Comparison of ENCODE assay signal across 8 cellular contexts in the genomic region with DNA sequence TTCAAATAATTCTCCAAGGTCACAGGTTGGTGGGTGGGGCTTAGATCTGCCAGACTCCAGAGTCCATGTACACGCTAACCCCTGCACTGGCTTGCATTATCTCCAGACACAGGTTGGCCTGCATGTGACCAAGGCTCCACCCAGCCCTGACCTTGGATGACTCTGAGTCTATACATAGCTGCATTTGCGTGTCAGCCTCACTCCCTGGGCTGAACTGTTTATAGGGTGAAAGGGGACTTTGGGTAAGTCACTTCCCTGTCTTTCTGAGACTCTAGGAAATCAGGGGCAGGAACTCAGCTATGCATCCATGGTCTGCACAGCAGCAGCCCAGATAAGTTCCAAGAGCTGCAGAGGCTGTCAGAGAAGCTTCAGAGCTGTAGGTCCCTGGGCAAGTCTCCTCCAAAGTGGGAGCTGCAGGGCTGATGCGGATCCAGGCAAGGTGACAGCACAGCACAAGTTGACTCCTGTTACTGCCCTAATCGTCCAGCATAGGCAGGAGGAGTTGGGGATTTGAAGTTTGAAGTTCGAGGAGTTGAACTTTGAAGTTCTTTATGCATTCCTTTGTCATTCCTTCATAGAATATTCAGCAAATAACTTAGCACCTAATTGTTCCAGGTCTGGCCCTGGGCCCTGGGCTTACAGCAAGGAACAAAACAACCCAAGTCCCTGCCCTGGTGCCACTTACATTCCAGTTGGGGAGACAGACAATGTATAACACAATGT.
A peak's percentile ranks its signal among the peaks of the same experiment; 100 is the strongest.
DNase-seq lines count a peak whose midpoint lies in the region; ATAC-seq and TF ChIP-seq lines count a peak whose summit lies in the region.

No MANE protein-coding gene starts in this region.

- peak; percentile 43 for ATAC-seq in GM18511 (IDR thresholded peaks at IDR 0.05; ENCODE audit: unreplicated experiment)
- peak; percentile 34 for ATAC-seq in HG02884 (IDR thresholded peaks at IDR 0.05; ENCODE audit: unreplicated experiment)
- peak; percentile 72 for ATAC-seq in stimulated activated memory B cell treated with anti-CD40 and anti-IgM and Interleukin-4, amounts not matched to agents 10 μg/mL and 1 μg/mL and 100 μg/mL, for 72 hours

- H3K36me3 Mint-ChIP-seq in stimulated activated memory B cell treated with anti-CD40 and anti-IgM and Interleukin-4, amounts not matched to agents 10 μg/mL and 1 μg/mL and 100 μg/mL, for 72 hours: peaks cover 14% of the 10 kb centered on the region

- POLR2A ChIA-PET in RWPE1 (lab: Yijun Ruan, JAX; ENCODE audit: low non-redundant PET): no interaction called here

- CTCF ChIA-PET in RWPE1 (lab: Yijun Ruan, JAX): interaction anchor here (0.7 to 1.1 kb wide), 3 partner anchors 29 to 41 kb away, joined by 3 to 4 read pairs (median 4); no protein-coding TSS in a partner anchor

- no peaks in the 10 kb centered on the region for H3K27me3 Mint-ChIP-seq in stimulated activated memory B cell treated with anti-CD40 and anti-IgM and Interleukin-4, amounts not matched to agents 10 μg/mL and 1 μg/mL and 100 μg/mL, for 72 hours

- H3K4me1 Mint-ChIP-seq in stimulated activated memory B cell treated with anti-CD40 and anti-IgM and Interleukin-4, amounts not matched to agents 10 μg/mL and 1 μg/mL and 100 μg/mL, for 72 hours: peaks cover 99% of the 10 kb centered on the region

- peak overlapping the region; percentile 85 for H3K27ac ChIP-seq in RWPE1

- no peaks in the 10 kb centered on the region for H3K9me3 Mint-ChIP-seq in stimulated activated memory B cell treated with anti-CD40 and anti-IgM and Interleukin-4, amounts not matched to agents 10 μg/mL and 1 μg/mL and 100 μg/mL, for 72 hours

- H3K4me3 Mint-ChIP-seq in stimulated activated memory B cell treated with anti-CD40 and anti-IgM and Interleukin-4, amounts not matched to agents 10 μg/mL and 1 μg/mL and 100 μg/mL, for 72 hours: peak overlapping the region; percentile 54

- H3K4me3 ChIP-seq in fibroblast of mammary gland (ENCODE audit: control insufficient read depth, low read depth, low read length): no peak overlapping the region

- no peak for TF ChIP-seq CTCF in RWPE1 (conservative IDR thresholded peaks at IDR 0.05; ENCODE audit: low read depth)
- TF ChIP-seq CTCF in fibroblast of mammary gland (conservative IDR thresholded peaks at IDR 0.05; ENCODE audit: control insufficient read depth, insufficient read depth, low read depth, low read length): no peak

- H3K27ac Mint-ChIP-seq in stimulated activated memory B cell treated with anti-CD40 and anti-IgM and Interleukin-4, amounts not matched to agents 10 μg/mL and 1 μg/mL and 100 μg/mL, for 72 hours: peak overlapping the region; percentile 82

- DNase-seq in RWPE1 (ENCODE audit: low spot score) (no peak), fibroblast of mammary gland (ENCODE audit: low read depth) (peak; percentile 70), NCI-H2196 treated with DMSO at 0.1 percent for 48 hours (lab: John Stamatoyannopoulos, UW; ENCODE audit: unreplicated experiment) (no peak), epidermal melanocyte (ENCODE audit: insufficient read length, low spot score) (no peak)
- DNase-seq in activated CD4-positive, alpha-beta T cell treated with anti-CD3 and anti-CD28 coated beads, Interleukin-2, amount 50 U/mL, for 1 hour: no peak
